In the genomic region with DNA sequence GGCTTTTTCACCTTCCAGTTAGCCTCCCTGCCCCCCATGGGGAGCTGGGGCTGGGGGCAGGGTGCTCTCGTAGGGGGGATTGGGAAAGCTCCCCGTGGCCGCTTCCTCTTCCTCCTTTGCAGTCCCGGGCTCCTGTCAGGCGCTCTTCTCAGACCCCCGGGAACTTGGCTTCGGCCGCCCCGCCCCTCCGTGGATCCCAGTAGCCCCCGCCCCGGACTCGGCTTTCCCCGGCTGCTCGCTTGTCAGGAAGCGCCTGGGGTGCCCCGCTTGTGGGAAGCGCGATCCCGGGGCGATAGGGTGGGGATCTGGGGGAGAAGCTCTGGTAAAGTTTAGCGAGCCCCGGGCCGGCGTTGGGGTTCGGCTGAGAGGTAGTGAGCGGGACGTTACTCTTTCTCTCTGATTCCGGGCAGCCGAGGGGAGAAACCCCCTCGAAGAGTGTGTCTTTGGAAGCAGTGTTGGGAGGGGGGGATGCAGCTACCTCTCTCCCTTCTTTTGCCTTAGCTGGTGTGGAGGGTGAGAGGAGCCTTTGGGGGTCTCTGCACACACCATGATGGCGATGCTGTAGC, we compare ENCODE assay signal across 1 cellular context.
TF ChIP-seq lines count a peak whose summit lies in the region.

No MANE protein-coding gene starts in this region.

TF ChIP-seq in HEK293, 187 proteins besides CTCF, POLR2A, EP300 and RAD21 (continued from another document and continues in another):
- TF ChIP-seq, protein P1, sequence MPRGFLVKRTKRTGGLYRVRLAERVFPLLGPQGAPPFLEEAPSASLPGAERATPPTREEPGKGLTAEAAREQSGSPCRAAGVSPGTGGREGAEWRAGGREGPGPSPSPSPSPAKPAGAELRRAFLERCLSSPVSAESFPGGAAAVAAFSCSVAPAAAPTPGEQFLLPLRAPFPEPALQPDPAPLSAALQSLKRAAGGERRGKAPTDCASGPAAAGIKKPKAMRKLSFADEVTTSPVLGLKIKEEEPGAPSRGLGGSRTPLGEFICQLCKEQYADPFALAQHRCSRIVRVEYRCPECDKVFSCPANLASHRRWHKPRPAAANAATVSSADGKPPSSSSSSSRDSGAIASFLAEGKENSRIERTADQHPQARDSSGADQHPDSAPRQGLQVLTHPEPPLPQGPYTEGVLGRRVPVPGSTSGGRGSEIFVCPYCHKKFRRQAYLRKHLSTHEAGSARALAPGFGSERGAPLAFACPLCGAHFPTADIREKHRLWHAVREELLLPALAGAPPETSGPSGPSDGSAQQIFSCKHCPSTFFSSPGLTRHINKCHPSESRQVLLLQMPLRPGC (tag by site-specific recombination; IDR thresholded peaks at IDR 0.05), result no peak
- TF ChIP-seq ZIC2 (tag by site-specific recombination; IDR thresholded peaks at IDR 0.05), result peak; percentile 77; the same call in 1 of the 2 replicates
- TF ChIP-seq, protein P2, sequence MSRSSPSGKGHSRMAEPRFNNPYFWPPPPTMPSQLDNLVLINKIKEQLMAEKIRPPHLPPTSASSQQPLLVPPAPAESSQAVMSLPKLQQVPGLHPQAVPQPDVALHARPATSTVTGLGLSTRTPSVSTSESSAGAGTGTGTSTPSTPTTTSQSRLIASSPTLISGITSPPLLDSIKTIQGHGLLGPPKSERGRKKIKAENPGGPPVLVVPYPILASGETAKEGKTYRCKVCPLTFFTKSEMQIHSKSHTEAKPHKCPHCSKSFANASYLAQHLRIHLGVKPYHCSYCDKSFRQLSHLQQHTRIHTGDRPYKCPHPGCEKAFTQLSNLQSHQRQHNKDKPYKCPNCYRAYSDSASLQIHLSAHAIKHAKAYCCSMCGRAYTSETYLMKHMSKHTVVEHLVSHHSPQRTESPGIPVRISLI (tag by site-specific recombination; IDR thresholded peaks at IDR 0.05), result no peak
- peak; percentile 77 for TF ChIP-seq ZBTB48 (tag by site-specific recombination; IDR thresholded peaks at IDR 0.05)
- TF ChIP-seq, protein P3, sequence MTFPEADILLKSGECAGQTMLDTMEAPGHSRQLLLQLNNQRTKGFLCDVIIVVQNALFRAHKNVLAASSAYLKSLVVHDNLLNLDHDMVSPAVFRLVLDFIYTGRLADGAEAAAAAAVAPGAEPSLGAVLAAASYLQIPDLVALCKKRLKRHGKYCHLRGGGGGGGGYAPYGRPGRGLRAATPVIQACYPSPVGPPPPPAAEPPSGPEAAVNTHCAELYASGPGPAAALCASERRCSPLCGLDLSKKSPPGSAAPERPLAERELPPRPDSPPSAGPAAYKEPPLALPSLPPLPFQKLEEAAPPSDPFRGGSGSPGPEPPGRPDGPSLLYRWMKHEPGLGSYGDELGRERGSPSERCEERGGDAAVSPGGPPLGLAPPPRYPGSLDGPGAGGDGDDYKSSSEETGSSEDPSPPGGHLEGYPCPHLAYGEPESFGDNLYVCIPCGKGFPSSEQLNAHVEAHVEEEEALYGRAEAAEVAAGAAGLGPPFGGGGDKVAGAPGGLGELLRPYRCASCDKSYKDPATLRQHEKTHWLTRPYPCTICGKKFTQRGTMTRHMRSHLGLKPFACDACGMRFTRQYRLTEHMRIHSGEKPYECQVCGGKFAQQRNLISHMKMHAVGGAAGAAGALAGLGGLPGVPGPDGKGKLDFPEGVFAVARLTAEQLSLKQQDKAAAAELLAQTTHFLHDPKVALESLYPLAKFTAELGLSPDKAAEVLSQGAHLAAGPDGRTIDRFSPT (tag by site-specific recombination; IDR thresholded peaks at IDR 0.05), result 0 out of 2 replicates have a peak, but pooled peaks have one; percentile 10
- TF ChIP-seq IKZF3 (tag by site-specific recombination; IDR thresholded peaks at IDR 0.05), result peak; percentile 81
- no peak for TF ChIP-seq ZSCAN30 (tag by site-specific recombination; IDR thresholded peaks at IDR 0.05)
- TF ChIP-seq SALL2 (tag by site-specific recombination; IDR thresholded peaks at IDR 0.05; ENCODE audit: borderline replicate concordance), result no peak
- no peak for TF ChIP-seq ZNF830 (tag by site-specific recombination; IDR thresholded peaks at IDR 0.05; ENCODE audit: low read depth)
- TF ChIP-seq, protein P4, sequence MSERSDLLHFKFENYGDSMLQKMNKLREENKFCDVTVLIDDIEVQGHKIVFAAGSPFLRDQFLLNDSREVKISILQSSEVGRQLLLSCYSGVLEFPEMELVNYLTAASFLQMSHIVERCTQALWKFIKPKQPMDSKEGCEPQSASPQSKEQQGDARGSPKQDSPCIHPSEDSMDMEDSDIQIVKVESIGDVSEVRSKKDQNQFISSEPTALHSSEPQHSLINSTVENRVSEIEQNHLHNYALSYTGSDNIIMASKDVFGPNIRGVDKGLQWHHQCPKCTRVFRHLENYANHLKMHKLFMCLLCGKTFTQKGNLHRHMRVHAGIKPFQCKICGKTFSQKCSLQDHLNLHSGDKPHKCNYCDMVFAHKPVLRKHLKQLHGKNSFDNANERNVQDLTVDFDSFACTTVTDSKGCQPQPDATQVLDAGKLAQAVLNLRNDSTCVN (tag by site-specific recombination; optimal IDR thresholded peaks at IDR 0.05), result peak; percentile 60
- TF ChIP-seq ZNF555 (tag by site-specific recombination; conservative IDR thresholded peaks at IDR 0.05), result no peak
- TF ChIP-seq ZNF2 (tag by site-specific recombination; IDR thresholded peaks at IDR 0.05), result no peak
- no peak for TF ChIP-seq ZFP3 (tag by site-specific recombination; IDR thresholded peaks at IDR 0.05; ENCODE audit: low read depth)
- TF ChIP-seq ZNF610 (tag by site-specific recombination; IDR thresholded peaks at IDR 0.05; ENCODE audit: borderline replicate concordance), result 0 out of 2 replicates have a peak, but pooled peaks have one; percentile 0
- TF ChIP-seq ZNF266 (tag by site-specific recombination; IDR thresholded peaks at IDR 0.05; ENCODE audit: low read depth), result no peak
- no peak for TF ChIP-seq ZNF548 (tag by site-specific recombination; IDR thresholded peaks at IDR 0.05)
- TF ChIP-seq ZNF394 (tag by site-specific recombination; IDR thresholded peaks at IDR 0.05; ENCODE audit: borderline replicate concordance), result no peak
- TF ChIP-seq TCF7L2 (IDR thresholded peaks at IDR 0.05; ENCODE audit: borderline replicate concordance, low read depth, low read length), result no peak
- TF ChIP-seq, protein P5, sequence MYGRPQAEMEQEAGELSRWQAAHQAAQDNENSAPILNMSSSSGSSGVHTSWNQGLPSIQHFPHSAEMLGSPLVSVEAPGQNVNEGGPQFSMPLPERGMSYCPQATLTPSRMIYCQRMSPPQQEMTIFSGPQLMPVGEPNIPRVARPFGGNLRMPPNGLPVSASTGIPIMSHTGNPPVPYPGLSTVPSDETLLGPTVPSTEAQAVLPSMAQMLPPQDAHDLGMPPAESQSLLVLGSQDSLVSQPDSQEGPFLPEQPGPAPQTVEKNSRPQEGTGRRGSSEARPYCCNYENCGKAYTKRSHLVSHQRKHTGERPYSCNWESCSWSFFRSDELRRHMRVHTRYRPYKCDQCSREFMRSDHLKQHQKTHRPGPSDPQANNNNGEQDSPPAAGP (tag by site-specific recombination; IDR thresholded peaks at IDR 0.05), result 0 out of 2 replicates have a peak, but pooled peaks have one; percentile 20
- TF ChIP-seq, protein P6, sequence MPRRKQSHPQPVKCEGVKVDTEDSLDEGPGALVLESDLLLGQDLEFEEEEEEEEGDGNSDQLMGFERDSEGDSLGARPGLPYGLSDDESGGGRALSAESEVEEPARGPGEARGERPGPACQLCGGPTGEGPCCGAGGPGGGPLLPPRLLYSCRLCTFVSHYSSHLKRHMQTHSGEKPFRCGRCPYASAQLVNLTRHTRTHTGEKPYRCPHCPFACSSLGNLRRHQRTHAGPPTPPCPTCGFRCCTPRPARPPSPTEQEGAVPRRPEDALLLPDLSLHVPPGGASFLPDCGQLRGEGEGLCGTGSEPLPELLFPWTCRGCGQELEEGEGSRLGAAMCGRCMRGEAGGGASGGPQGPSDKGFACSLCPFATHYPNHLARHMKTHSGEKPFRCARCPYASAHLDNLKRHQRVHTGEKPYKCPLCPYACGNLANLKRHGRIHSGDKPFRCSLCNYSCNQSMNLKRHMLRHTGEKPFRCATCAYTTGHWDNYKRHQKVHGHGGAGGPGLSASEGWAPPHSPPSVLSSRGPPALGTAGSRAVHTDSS (tag by site-specific recombination; IDR thresholded peaks at IDR 0.05), result peak; percentile 56
- no peak; the same call in 1 of the 2 replicates for TF ChIP-seq KLF8 (tag by site-specific recombination; IDR thresholded peaks at IDR 0.05)
- TF ChIP-seq, protein P7, sequence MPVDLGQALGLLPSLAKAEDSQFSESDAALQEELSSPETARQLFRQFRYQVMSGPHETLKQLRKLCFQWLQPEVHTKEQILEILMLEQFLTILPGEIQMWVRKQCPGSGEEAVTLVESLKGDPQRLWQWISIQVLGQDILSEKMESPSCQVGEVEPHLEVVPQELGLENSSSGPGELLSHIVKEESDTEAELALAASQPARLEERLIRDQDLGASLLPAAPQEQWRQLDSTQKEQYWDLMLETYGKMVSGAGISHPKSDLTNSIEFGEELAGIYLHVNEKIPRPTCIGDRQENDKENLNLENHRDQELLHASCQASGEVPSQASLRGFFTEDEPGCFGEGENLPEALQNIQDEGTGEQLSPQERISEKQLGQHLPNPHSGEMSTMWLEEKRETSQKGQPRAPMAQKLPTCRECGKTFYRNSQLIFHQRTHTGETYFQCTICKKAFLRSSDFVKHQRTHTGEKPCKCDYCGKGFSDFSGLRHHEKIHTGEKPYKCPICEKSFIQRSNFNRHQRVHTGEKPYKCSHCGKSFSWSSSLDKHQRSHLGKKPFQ (tag by site-specific recombination; IDR thresholded peaks at IDR 0.05), result no peak
- peak; percentile 99 for TF ChIP-seq ZBTB20 (tag by site-specific recombination; IDR thresholded peaks at IDR 0.05)
- TF ChIP-seq, protein P8, sequence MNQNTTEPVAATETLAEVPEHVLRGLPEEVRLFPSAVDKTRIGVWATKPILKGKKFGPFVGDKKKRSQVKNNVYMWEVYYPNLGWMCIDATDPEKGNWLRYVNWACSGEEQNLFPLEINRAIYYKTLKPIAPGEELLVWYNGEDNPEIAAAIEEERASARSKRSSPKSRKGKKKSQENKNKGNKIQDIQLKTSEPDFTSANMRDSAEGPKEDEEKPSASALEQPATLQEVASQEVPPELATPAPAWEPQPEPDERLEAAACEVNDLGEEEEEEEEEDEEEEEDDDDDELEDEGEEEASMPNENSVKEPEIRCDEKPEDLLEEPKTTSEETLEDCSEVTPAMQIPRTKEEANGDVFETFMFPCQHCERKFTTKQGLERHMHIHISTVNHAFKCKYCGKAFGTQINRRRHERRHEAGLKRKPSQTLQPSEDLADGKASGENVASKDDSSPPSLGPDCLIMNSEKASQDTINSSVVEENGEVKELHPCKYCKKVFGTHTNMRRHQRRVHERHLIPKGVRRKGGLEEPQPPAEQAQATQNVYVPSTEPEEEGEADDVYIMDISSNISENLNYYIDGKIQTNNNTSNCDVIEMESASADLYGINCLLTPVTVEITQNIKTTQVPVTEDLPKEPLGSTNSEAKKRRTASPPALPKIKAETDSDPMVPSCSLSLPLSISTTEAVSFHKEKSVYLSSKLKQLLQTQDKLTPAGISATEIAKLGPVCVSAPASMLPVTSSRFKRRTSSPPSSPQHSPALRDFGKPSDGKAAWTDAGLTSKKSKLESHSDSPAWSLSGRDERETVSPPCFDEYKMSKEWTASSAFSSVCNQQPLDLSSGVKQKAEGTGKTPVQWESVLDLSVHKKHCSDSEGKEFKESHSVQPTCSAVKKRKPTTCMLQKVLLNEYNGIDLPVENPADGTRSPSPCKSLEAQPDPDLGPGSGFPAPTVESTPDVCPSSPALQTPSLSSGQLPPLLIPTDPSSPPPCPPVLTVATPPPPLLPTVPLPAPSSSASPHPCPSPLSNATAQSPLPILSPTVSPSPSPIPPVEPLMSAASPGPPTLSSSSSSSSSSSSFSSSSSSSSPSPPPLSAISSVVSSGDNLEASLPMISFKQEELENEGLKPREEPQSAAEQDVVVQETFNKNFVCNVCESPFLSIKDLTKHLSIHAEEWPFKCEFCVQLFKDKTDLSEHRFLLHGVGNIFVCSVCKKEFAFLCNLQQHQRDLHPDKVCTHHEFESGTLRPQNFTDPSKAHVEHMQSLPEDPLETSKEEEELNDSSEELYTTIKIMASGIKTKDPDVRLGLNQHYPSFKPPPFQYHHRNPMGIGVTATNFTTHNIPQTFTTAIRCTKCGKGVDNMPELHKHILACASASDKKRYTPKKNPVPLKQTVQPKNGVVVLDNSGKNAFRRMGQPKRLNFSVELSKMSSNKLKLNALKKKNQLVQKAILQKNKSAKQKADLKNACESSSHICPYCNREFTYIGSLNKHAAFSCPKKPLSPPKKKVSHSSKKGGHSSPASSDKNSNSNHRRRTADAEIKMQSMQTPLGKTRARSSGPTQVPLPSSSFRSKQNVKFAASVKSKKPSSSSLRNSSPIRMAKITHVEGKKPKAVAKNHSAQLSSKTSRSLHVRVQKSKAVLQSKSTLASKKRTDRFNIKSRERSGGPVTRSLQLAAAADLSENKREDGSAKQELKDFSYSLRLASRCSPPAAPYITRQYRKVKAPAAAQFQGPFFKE (tag by site-specific recombination; IDR thresholded peaks at IDR 0.05; ENCODE audit: borderline replicate concordance), result no peak
- TF ChIP-seq ZFHX2 (tag by site-specific recombination; conservative IDR thresholded peaks at IDR 0.05), result no peak
- peak; percentile 72 for TF ChIP-seq SP2 (tag by site-specific recombination; IDR thresholded peaks at IDR 0.05)
- TF ChIP-seq ZNF629 (tag by site-specific recombination; IDR thresholded peaks at IDR 0.05), result no peak; the same call in 1 of the 2 replicates
- TF ChIP-seq, protein P9, sequence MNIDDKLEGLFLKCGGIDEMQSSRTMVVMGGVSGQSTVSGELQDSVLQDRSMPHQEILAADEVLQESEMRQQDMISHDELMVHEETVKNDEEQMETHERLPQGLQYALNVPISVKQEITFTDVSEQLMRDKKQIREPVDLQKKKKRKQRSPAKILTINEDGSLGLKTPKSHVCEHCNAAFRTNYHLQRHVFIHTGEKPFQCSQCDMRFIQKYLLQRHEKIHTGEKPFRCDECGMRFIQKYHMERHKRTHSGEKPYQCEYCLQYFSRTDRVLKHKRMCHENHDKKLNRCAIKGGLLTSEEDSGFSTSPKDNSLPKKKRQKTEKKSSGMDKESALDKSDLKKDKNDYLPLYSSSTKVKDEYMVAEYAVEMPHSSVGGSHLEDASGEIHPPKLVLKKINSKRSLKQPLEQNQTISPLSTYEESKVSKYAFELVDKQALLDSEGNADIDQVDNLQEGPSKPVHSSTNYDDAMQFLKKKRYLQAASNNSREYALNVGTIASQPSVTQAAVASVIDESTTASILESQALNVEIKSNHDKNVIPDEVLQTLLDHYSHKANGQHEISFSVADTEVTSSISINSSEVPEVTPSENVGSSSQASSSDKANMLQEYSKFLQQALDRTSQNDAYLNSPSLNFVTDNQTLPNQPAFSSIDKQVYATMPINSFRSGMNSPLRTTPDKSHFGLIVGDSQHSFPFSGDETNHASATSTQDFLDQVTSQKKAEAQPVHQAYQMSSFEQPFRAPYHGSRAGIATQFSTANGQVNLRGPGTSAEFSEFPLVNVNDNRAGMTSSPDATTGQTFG (tag by site-specific recombination; IDR thresholded peaks at IDR 0.05; ENCODE audit: borderline replicate concordance), result no peak
